Comparison of ENCODE assay signal across 8 cellular contexts in the genomic region with DNA sequence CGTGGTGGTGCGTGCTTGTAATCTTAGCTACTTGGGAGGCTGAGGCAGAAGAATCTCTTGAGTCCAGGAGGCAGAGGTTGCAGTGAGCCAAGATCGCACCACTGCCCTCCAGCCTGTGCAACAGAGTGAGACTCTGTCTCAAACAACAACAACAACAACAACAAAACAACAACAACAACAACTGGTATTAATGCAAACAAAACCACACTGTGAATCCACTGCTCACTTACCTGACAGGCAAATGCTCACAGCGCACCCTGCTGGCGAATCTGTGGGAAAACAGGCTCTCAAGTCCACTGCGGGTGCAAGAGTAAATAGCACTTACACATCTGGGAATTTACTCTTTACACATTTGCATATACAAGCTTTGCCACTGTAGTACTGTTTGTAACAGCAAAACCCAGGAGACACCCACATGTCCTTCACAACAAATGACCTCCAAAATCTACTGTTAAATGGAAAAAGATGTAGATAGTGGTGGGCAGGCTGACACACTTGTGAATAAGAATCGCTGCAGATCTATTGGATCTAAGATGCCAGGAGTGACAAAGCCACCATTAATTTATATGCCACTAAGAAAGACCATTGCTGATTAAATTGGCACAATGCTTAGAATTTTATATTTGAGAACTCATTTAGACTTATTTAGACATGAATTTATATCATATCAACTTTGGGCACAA. TPM values are rescaled to one million over a fixed set of nuclear protein-coding genes. Genes with fewer than 3 reads are reported as not detected.
DNase-seq lines count a peak whose midpoint lies in the region; ATAC-seq, FAIRE-seq and TF ChIP-seq lines count a peak whose summit lies in the region.

No MANE protein-coding gene starts in this region.

- peaks cover 12% of the 10 kb centered on the region for H3K36me3 ChIP-seq in right atrium auricular region
- peaks cover 0 to 28% (median 11%) of the 10 kb centered on the region in 4 donors for H3K36me3 ChIP-seq in sigmoid colon

- WGBS in sigmoid colon, 2 donors: 44% methylated on average over 7 of the region's 7 CpGs

- DNase-seq in 8988T (peak; percentile 43), GM12892 (ENCODE audit: insufficient read length) (peak; percentile 20), NCI-H146 treated with DMSO at 0.1 percent for 48 hours (lab: John Stamatoyannopoulos, UW; ENCODE audit: unreplicated experiment) (peak; percentile 56), T-helper 9 cell (peak; percentile 77), anterior cingulate cortex (lab: John Stamatoyannopoulos, UW) (peak in 53 of 58 donors; percentile 7 to 79 (median 41)), right atrium auricular region (ENCODE audit: low spot score) (peak; percentile 78), sigmoid colon (peak; percentile 78)

- TF ChIP-seq POLR2A in GM12892 (IDR thresholded peaks at IDR 0.05; ENCODE audit: low read depth, low read length) (no peak), sigmoid colon (IDR thresholded peaks at IDR 0.05) (no peak)

- no peak for TF ChIP-seq EP300 in sigmoid colon (IDR thresholded peaks at IDR 0.05)

- H3K4me1 ChIP-seq in right atrium auricular region (no peaks in the 10 kb centered on the region), sigmoid colon (no peaks in the 10 kb centered on the region)

- TF ChIP-seq CTCF in right atrium auricular region (IDR thresholded peaks at IDR 0.05) (peak; percentile 42 to 88), sigmoid colon (IDR thresholded peaks at IDR 0.05) (peak; percentile 67 to 87 (median 78))

- H3K9me3 ChIP-seq in right atrium auricular region: no peaks in the 10 kb centered on the region
- H3K9me3 ChIP-seq in sigmoid colon: no peaks in the 10 kb centered on the region

- peak; percentile 97 for FAIRE-seq in GM12892 (lab: Jason Lieb, UNC)

- H3K27me3 ChIP-seq in right atrium auricular region (no peaks in the 10 kb centered on the region), sigmoid colon (no peaks in the 10 kb centered on the region)

- intact Hi-C loops in sigmoid colon (cut with DNase I): loop anchor here (1.0 kb wide), 1 partner anchor 124 kb away; no protein-coding TSS in a partner anchor

- H3K27ac ChIP-seq in right atrium auricular region (no peak overlapping the region), sigmoid colon (no peak overlapping the region)

- no peak for ATAC-seq in GM18502 (IDR thresholded peaks at IDR 0.05; ENCODE audit: poor library complexity, unreplicated experiment)

- H3K4me3 ChIP-seq in right atrium auricular region: no peak overlapping the region
- no peak overlapping the region for H3K4me3 ChIP-seq in sigmoid colon

RNA-seq across cellular contexts. Expression of a gene that starts 29.3 kb away (rescaled TPM):
- polyA plus RNA-seq in GM12892 (2012; ENCODE audit: missing spikeins): 31.9 TPM
- total RNA-seq in right atrium auricular region: 10 to 100 TPM; 28.5 to 34.3 TPM
- total RNA-seq in sigmoid colon: 10 to 100 TPM; 33.5 to 46.5 (median 40.5) TPM
- polyA plus RNA-seq in sigmoid colon: 10 to 100 TPM; 49.9 to 61.9 (median 55.0) TPM

RNA-seq across cellular contexts. Expression of a gene that starts 44.5 kb away (rescaled TPM):
- polyA plus RNA-seq in GM12892 (2012; ENCODE audit: missing spikeins): 207 TPM
- 10 to 100 TPM; 73.5 to 98.7 TPM for total RNA-seq in right atrium auricular region
- 100 to 1,000 TPM in 1 of 4 donors, 10 to 100 TPM in 3; 71.7 to 118 (median 85.3) TPM for total RNA-seq in sigmoid colon
- polyA plus RNA-seq in sigmoid colon: 100 to 1,000 TPM; 296 to 515 (median 374) TPM

RNA-seq across cellular contexts. Expression of a gene that starts 53.9 kb away (rescaled TPM):
- not detected for polyA plus RNA-seq in GM12892 (2012; ENCODE audit: missing spikeins)
- total RNA-seq in right atrium auricular region (1 to 10 TPM; 2.6 to 4.4 TPM), sigmoid colon (10 to 100 TPM in 1 of 4 donors, 1 to 10 TPM in 3; 6.6 to 10.2 (median 8.9) TPM)
- 1 to 10 TPM; 1.2 to 2.5 (median 2.3) TPM for polyA plus RNA-seq in sigmoid colon

Comparison
In these comparisons a context has a peak if more than half of its experiments do, and no peak if none do; other contexts are left out.
1. DNase-seq: peak in every context shown above with its lines; median percentile 78 in right atrium auricular region; 78 in sigmoid colon; 77 in T-helper 9 cell; 56 in NCI-H146 treated with DMSO at 0.1 percent for 48 hours; 43 in 8988T; 41 in anterior cingulate cortex; 20 in GM12892.